In the genomic region with DNA sequence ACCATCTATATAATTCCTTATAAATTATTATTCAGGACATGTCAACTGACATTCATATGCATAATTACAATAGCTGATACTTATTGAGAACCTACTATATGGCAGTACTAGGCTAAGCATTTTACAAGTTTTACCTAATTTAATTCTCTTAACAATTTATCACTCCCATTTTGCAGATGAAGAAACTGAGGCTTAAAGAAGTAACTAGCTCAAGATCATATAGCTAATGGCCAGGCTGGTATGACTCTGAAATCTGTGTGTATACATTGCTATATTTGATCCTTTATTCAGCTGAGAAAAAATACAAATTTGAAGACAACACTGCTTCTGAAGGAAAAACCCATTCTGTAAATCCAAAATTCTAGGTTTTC, we compare ENCODE assay signal across 21 cellular contexts.
"Had no signal": no experiment of that assay in that cellular context is flagged by ENCODE, and none has a peak within 500 bp of the region (broad histone marks: within the 10 kb centered on the region; RNA-seq: fewer than 3 reads in every experiment).

No MANE protein-coding gene starts in this region.

- FAIRE-seq: bronchial epithelial cell had no signal

- H3K27me3 ChIP-seq: ascending aorta had no signal

- H3K9me3 ChIP-seq: ascending aorta had no signal

- H3K36me3 ChIP-seq: ascending aorta, cardiac muscle cell, WERI-Rb-1 had no signal

- H3K27ac ChIP-seq: ascending aorta, cardiac muscle cell, WERI-Rb-1 had no signal

- H3K4me3 ChIP-seq: ascending aorta, cardiac muscle cell had no signal

- DNase-seq: activated CD4-positive, alpha-beta memory T cell treated with anti-CD3 and anti-CD28 coated beads, Interleukin-2, amount 10 ng/mL, durations not matched to agents 7 days and 5 days; activated CD4-positive, alpha-beta T cell treated with anti-CD3 and anti-CD28 coated beads for 1 hour; activated CD4-positive, alpha-beta T cell treated with anti-CD3 and anti-CD28 coated beads for 36 hours; activated CD4-positive, alpha-beta T cell treated with anti-CD3 and anti-CD28 coated beads, Interleukin-2, amount 50 U/mL, for 48 hours; activated CD4-positive, CD25-positive, alpha-beta regulatory T cell; activated CD8-positive, alpha-beta memory T cell treated with anti-CD3 and anti-CD28 coated beads for 24 hours; activated CD8-positive, alpha-beta memory T cell treated with anti-CD3 and anti-CD28 coated beads, Interleukin-2, amount 10 ng/mL, durations not matched to agents 7 days and 5 days; activated CD8-positive, alpha-beta memory T cell treated with anti-CD3 and anti-CD28 coated beads, Interleukin-2, amount 50 U/mL, for 48 hours; activated effector memory CD4-positive, alpha-beta T cell treated with Interleukin-2 at 50 U/mL for 16 hours; activated gamma-delta T cell; activated naive CD4-positive, alpha-beta T cell treated with Interleukin-2 at 50 U/mL for 16 hours; activated naive CD8-positive, alpha-beta T cell treated with anti-CD3 and anti-CD28 coated beads, Interleukin-2, amount 10 ng/mL, durations not matched to agents 7 days and 5 days; activated naive CD8-positive, alpha-beta T cell treated with anti-CD3 and anti-CD28 coated beads, Interleukin-2, amount 50 U/mL, for 24 hours; activated T-cell treated with anti-CD3 and anti-CD28 coated beads, Interleukin-2, amount 50 U/mL, for 24 hours; activated T-cell treated with anti-CD3 and anti-CD28 coated beads, Interleukin-2, amount 50 U/mL, for 48 hours; cerebellar nuclear complex; T-helper 9 cell had no signal
